In genomic region chr10:63666836-63667383, GRCh38 we compare ENCODE assay signal across 9 cellular contexts.
DNase-seq lines count a peak whose midpoint lies in the region; ATAC-seq, FAIRE-seq and TF ChIP-seq lines count a peak whose summit lies in the region.
"Had no signal": no experiment of that assay in that cellular context is flagged by ENCODE, and none has a peak within 500 bp of the region (broad histone marks: within the 10 kb centered on the region; RNA-seq: fewer than 3 reads in every experiment).

No MANE protein-coding gene starts in this region.

- H3K4me1 ChIP-seq in breast epithelium = peaks cover 3 to 6% of the 10 kb centered on the region in 2 donors
- H3K4me1 ChIP-seq: A549 had no signal

- H3K4me3 Mint-ChIP-seq in MCF 10A (ENCODE audit: unreplicated experiment) = no peak overlapping the region

- TF ChIP-seq CTCF in MCF 10A (IDR thresholded peaks at IDR 0.05; ENCODE audit: unreplicated experiment) = no peak
- TF ChIP-seq CTCF in breast epithelium (IDR thresholded peaks at IDR 0.05) = no peak
- no peak for TF ChIP-seq CTCF in cardiac fibroblast (IDR thresholded peaks at IDR 0.05; ENCODE audit: low read depth, low read length)

- H3K9me3 ChIP-seq in breast epithelium = no peaks in the 10 kb centered on the region
- H3K9me3 ChIP-seq: A549 had no signal

- ATAC-seq in HG03159 (IDR thresholded peaks at IDR 0.05; ENCODE audit: unreplicated experiment) (peak; percentile 70), GM19467 (IDR thresholded peaks at IDR 0.05; ENCODE audit: unreplicated experiment) (no peak)
- ATAC-seq: A549 had no signal

- no peaks in the 10 kb centered on the region for H3K36me3 Mint-ChIP-seq in MCF 10A (ENCODE audit: insufficient read depth, unreplicated experiment)

- H3K27me3 ChIP-seq in breast epithelium = no peaks in the 10 kb centered on the region

- H3K9me3 Mint-ChIP-seq in MCF 10A (ENCODE audit: unreplicated experiment) = no peaks in the 10 kb centered on the region

- DNase-seq in MCF 10A (ENCODE audit: unreplicated experiment) = peak; percentile 73
- DNase-seq in breast epithelium (ENCODE audit: low spot score in 2 of 2) = no peak
- peak; percentile 94 to 96 for DNase-seq in cardiac fibroblast (ENCODE audit: low read depth in 2 of 2)
- peak; percentile 27 for DNase-seq in urothelium cell line (ENCODE audit: low spot score)
- DNase-seq in T1000 (lab: John Stamatoyannopoulos, UW) = no peak
- DNase-seq in NK-92 (lab: John Stamatoyannopoulos, UW; ENCODE audit: unreplicated experiment) = no peak

- POLR2A ChIA-PET in MCF 10A (lab: Yijun Ruan, JAX) = no interaction called here

- peaks cover 7% of the 10 kb centered on the region for H3K4me1 Mint-ChIP-seq in MCF 10A (ENCODE audit: insufficient read depth, unreplicated experiment)

- H3K27me3 Mint-ChIP-seq in MCF 10A (ENCODE audit: insufficient read depth, unreplicated experiment) = no peaks in the 10 kb centered on the region

- no peak overlapping the region for H3K27ac Mint-ChIP-seq in MCF 10A (ENCODE audit: low read depth, unreplicated experiment)

- H3K36me3 ChIP-seq in breast epithelium = no peaks in the 10 kb centered on the region

- no peak for TF ChIP-seq POLR2A in breast epithelium (IDR thresholded peaks at IDR 0.05)

- BruUV-seq in MCF 10A (replicated peaks; lab: Mats Ljungman, UMichigan) = no TSS peak

- H3K27ac ChIP-seq in breast epithelium = no peak overlapping the region
- H3K27ac ChIP-seq: A549 had no signal

- no peak overlapping the region for H3K4me3 ChIP-seq in breast epithelium
- H3K4me3 ChIP-seq in cardiac fibroblast (replicated peaks in 1 of 2; ENCODE audit: low read depth in 2 of 2, low read length in 2 of 2) = no peak overlapping the region
- H3K4me3 ChIP-seq: A549 had no signal

- CTCF ChIA-PET in MCF 10A (lab: Yijun Ruan, JAX) = interaction anchor here (0.6 kb wide), 1 partner anchor 16 kb away, joined by 3 read pairs; no protein-coding TSS in a partner anchor

- no peak for FAIRE-seq in urothelium cell line (lab: Jason Lieb, UNC)
- FAIRE-seq: A549 had no signal

- intact Hi-C loops in MCF 10A (cut with micrococcal nuclease) = no loop called here
- intact Hi-C loops in breast epithelium (cut with DNase I; ENCODE audit: low total_unique reads) = no loop called here

Comparison
In these comparisons a context has a peak if more than half of its experiments do, and no peak if none do; other contexts are left out.
1. DNase-seq: peak in MCF 10A (single experiment), cardiac fibroblast (2 of 2) and urothelium cell line (single experiment); none in breast epithelium (0 of 2), T1000 (single experiment) and NK-92 (single experiment).